Comparison of ENCODE assay signal across 24 cellular contexts in the genomic region with DNA sequence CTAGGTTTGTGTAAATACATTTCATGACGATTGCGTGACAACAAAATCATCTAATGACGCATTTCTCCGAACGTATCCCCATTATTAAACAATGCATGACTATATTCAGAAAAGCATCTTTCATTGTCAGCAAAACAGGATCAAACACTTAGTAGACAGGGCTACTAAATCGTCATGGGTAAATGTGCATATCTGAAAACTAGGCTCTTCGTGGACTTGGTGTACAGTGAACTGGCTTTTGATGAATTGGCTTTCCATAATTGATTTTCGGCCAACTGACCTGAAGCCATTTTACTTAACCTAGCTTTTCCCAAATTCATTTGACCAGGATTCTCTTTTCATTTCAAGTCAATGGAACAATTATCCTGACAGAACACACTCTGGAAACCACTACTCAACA.
"Had no signal": no experiment of that assay in that cellular context is flagged by ENCODE, and none has a peak within 500 bp of the region (broad histone marks: within the 10 kb centered on the region; RNA-seq: fewer than 3 reads in every experiment).

No MANE protein-coding gene starts in this region.

- H3K4me3 ChIP-seq: neural progenitor cell, ovary, psoas muscle, right lobe of liver, sigmoid colon, stomach, thoracic aorta, thyroid gland, tibial nerve, upper lobe of left lung, vagina had no signal

- DNase-seq: occipital lobe; ovary; posterior cingulate gyrus; psoas muscle; right cardiac atrium; right lobe of liver; sigmoid colon; small intestine; stimulated activated CD4-positive, alpha-beta T cell treated with anti-CD3 and anti-CD28 coated beads, Interleukin-15, amount 100 ng/mL, for 24 hours; stimulated activated CD4-positive, alpha-beta T cell treated with anti-CD3 and anti-CD28 coated beads, Interleukin-2, amount 100 ng/mL, for 24 hours; stimulated activated CD4-positive, alpha-beta T cell treated with anti-CD3 and anti-CD28 coated beads, Interleukin-2, amount 100 ng/mL, for 48 hours; stimulated activated CD4-positive, alpha-beta T cell treated with anti-CD3 and anti-CD28 coated beads, Interleukin-4, amount 100 ng/mL, for 24 hours; stimulated activated naive B cell treated with anti-CD40 and anti-IgM and Interleukin-4, amounts not matched to agents 10 μg/mL and 1 μg/mL and 100 μg/mL, for 72 hours; stimulated activated naive CD4-positive, alpha-beta T cell treated with Interleukin-2 at 50 U/mL for 16 hours; stomach; thyroid gland; trophoblast cell; upper lobe of left lung had no signal

- H3K4me2 ChIP-seq: neural progenitor cell had no signal

- H3K36me3 ChIP-seq: neural progenitor cell, ovary, right lobe of liver, sigmoid colon, stomach, thoracic aorta, thyroid gland, tibial nerve, upper lobe of left lung, vagina had no signal

- ATAC-seq: psoas muscle; right cardiac atrium; right lobe of liver; stimulated activated effector memory CD8-positive, alpha-beta T cell treated with anti-CD3 and anti-CD28 coated beads, Interleukin-12 subunit alpha, Interleukin-12 subunit beta, amount 100 ng/mL, for 72 hours; stimulated activated naive B cell treated with anti-CD40 and anti-IgM and Interleukin-4, amounts not matched to agents 10 μg/mL and 1 μg/mL and 100 μg/mL, for 72 hours had no signal

- H3K27me3 ChIP-seq: neural progenitor cell, ovary, right lobe of liver, sigmoid colon, stomach, thyroid gland, tibial nerve, upper lobe of left lung, vagina had no signal

- H3K9ac ChIP-seq: neural progenitor cell, parathyroid adenoma had no signal

- H3K27ac ChIP-seq: neural progenitor cell, ovary, parathyroid adenoma, psoas muscle, right lobe of liver, sigmoid colon, stomach, thoracic aorta, thyroid gland, tibial nerve, upper lobe of left lung, vagina had no signal

- H3K9me3 ChIP-seq: ovary, psoas muscle, right lobe of liver, sigmoid colon, stomach, thoracic aorta, thyroid gland, tibial nerve, upper lobe of left lung, vagina had no signal

- H3K4me1 ChIP-seq: neural progenitor cell, parathyroid adenoma, psoas muscle, right lobe of liver, sigmoid colon, stomach, thyroid gland, tibial nerve, upper lobe of left lung, vagina had no signal
